8 cellular contexts compared by ENCODE assay signal in genomic region chr1:206864939-206865671, GRCh38. TPM values are rescaled to one million over a fixed set of nuclear protein-coding genes. Genes with fewer than 3 reads are reported as not detected.
DNase-seq lines count a peak whose midpoint lies in the region; ATAC-seq, FAIRE-seq and TF ChIP-seq lines count a peak whose summit lies in the region.

Gene IL20, plus strand, starts transcription at chr1:206865623. Its CDS starts 230 bp downstream, at chr1:206865853.

- no peaks in the 10 kb centered on the region for H3K9me3 Mint-ChIP-seq in activated CD4-positive, alpha-beta memory T cell treated with anti-CD3 and anti-CD28 coated beads, Interleukin-2, amount 10 ng/mL, durations not matched to agents 7 days and 5 days

- no peak within 1 kb of the TSS for H3K4me2 ChIP-seq in H1 (ENCODE audit: insufficient read depth in 1 of 2, low read depth in 2 of 2, low read length in 2 of 2)

- TF ChIP-seq CTCF in H1 (IDR thresholded peaks at IDR 0.05; ENCODE audit: control extremely low read depth in 1 of 3, insufficient read depth in 1 of 3, low read depth in 1 of 3, low read length in 3 of 3): peak; percentile 93 to 99 (median 97)

- H3K36me3 ChIP-seq in H1 (ENCODE audit: control insufficient read depth in 2 of 4, insufficient read depth in 4 of 4, low read length in 3 of 4): no peaks in the 10 kb centered on the region

- TF ChIP-seq RAD21 in H1 (IDR thresholded peaks at IDR 0.05 in 1 of 2, conservative IDR thresholded peaks at IDR 0.05 in 1 of 2; ENCODE audit: low read depth in 2 of 2, low read length in 2 of 2): peak; percentile 61 to 74

- no peak within 1 kb of the TSS for H3K4me3 Mint-ChIP-seq in activated CD4-positive, alpha-beta memory T cell treated with anti-CD3 and anti-CD28 coated beads, Interleukin-2, amount 10 ng/mL, durations not matched to agents 7 days and 5 days

- H4K91ac ChIP-seq in H1 (replicated peaks; ENCODE audit: insufficient read length, low read length): no peak within 1 kb of the TSS

- no peaks in the 10 kb centered on the region for H3K79me1 ChIP-seq in H1 (ENCODE audit: low read depth, low read length)

- H2BK15ac ChIP-seq in H1 (ENCODE audit: low read length): no peak within 1 kb of the TSS

- TF ChIP-seq POLR2A in H1 (IDR thresholded peaks at IDR 0.05; ENCODE audit: control extremely low read depth in 1 of 2, low read depth in 2 of 2, low read length in 2 of 2): no peak

- H3K27ac Mint-ChIP-seq in activated CD4-positive, alpha-beta memory T cell treated with anti-CD3 and anti-CD28 coated beads, Interleukin-2, amount 10 ng/mL, durations not matched to agents 7 days and 5 days: no peak within 1 kb of the TSS

- H3K79me2 ChIP-seq in H1 (ENCODE audit: control insufficient read depth in 1 of 2, insufficient read depth in 2 of 2, low read length in 2 of 2): no peaks in the 10 kb centered on the region

- H3K27me3 Mint-ChIP-seq in activated CD4-positive, alpha-beta memory T cell treated with anti-CD3 and anti-CD28 coated beads, Interleukin-2, amount 10 ng/mL, durations not matched to agents 7 days and 5 days: peaks cover 54% of the 10 kb centered on the region

- no peak within 1 kb of the TSS for H3K9ac ChIP-seq in H1 (replicated peaks in 1 of 4; ENCODE audit: extremely low read depth in 1 of 4, low read depth in 3 of 4, low read length in 3 of 4)

- H4K8ac ChIP-seq in H1 (ENCODE audit: extremely low read depth, insufficient read depth, low read length): no peak within 1 kb of the TSS; the same call in 1 of the 2 replicates

- WGBS in H1 (ENCODE audit: extremely low coverage in 1 of 2, insufficient coverage in 1 of 2, insufficient read length in 1 of 2, insufficient replicate concordance in 2 of 2, low coverage in 1 of 2, low lambda C conversion rate in 2 of 2, missing lambda C conversion rate in 1 of 2), 2 experiments: 54% methylated on average over 19 of the region's 19 CpGs; no CpG with 5 or more reads in 1 of the 2 experiments

- no peak within 1 kb of the TSS for H2BK20ac ChIP-seq in H1 (ENCODE audit: low read length)

- no peak within 1 kb of the TSS for H3K18ac ChIP-seq in H1 (ENCODE audit: extremely low read depth, low read length)

- H2AK5ac ChIP-seq in H1 (ENCODE audit: low read depth, low read length): no peak within 1 kb of the TSS

- CTCF ChIA-PET in activated CD4-positive, alpha-beta memory T cell treated with anti-CD3 and anti-CD28 coated beads, Interleukin-2, amount 10 ng/mL, durations not matched to agents 7 days and 5 days (lab: Charles Lee): interaction anchor here (0.7 to 1.9 kb wide), 15 partner anchors 9 to 117 kb away, joined by 3 to 12 read pairs (median 4); no protein-coding TSS in a partner anchor
- CTCF ChIA-PET in H1 (lab: Charles Lee; ENCODE audit: partially characterized antibody): interaction anchor here (0.7 to 5.7 kb wide), 52 partner anchors 8 to 846 kb away, joined by 3 to 49 read pairs (median 4); partner anchors contain the start of gene IL24

- no peaks in the 10 kb centered on the region for H3K4me1 ChIP-seq in H1 (replicated peaks in 1 of 4; ENCODE audit: control insufficient read depth in 3 of 4, insufficient read depth in 4 of 4, low read length in 3 of 4)

- H3K4me1 Mint-ChIP-seq in activated CD4-positive, alpha-beta memory T cell treated with anti-CD3 and anti-CD28 coated beads, Interleukin-2, amount 10 ng/mL, durations not matched to agents 7 days and 5 days: peaks cover 5% of the 10 kb centered on the region

- no peaks in the 10 kb centered on the region for H4K20me1 ChIP-seq in H1 (replicated peaks in 1 of 2; ENCODE audit: control insufficient read depth in 1 of 2, insufficient read depth in 2 of 2, low read length in 2 of 2)

- H2BK12ac ChIP-seq in H1 (ENCODE audit: low read depth, low read length): no peak within 1 kb of the TSS

- no peak within 1 kb of the TSS for H2BK120ac ChIP-seq in H1 (replicated peaks; ENCODE audit: low read depth, low read length)

- no peak for ATAC-seq in HG03108 (IDR thresholded peaks at IDR 0.05; ENCODE audit: unreplicated experiment)

- no peak within 1 kb of the TSS for H3K4ac ChIP-seq in H1 (replicated peaks; ENCODE audit: insufficient read length, low read depth, low read length)

- no peaks in the 10 kb centered on the region for H3K36me3 Mint-ChIP-seq in activated CD4-positive, alpha-beta memory T cell treated with anti-CD3 and anti-CD28 coated beads, Interleukin-2, amount 10 ng/mL, durations not matched to agents 7 days and 5 days (ENCODE audit: low read depth)

- DNase-seq in ACHN: peak; percentile 77
- peak; percentile 39 for DNase-seq in GM19238 (ENCODE audit: insufficient read length, low spot score)
- DNase-seq in NCI-H460 (ENCODE audit: extremely low read depth, low read depth): peak; percentile 75
- DNase-seq in activated CD4-positive, alpha-beta memory T cell treated with anti-CD3 and anti-CD28 coated beads, Interleukin-2, amount 10 ng/mL, durations not matched to agents 7 days and 5 days: peak; percentile 80
- peak; percentile 43 to 96 for DNase-seq in H1 (ENCODE audit: low read depth in 1 of 2, low spot score in 2 of 2)
- peak; percentile 21 for DNase-seq in midbrain (lab: John Stamatoyannopoulos, UW)
- DNase-seq in stimulated activated CD8-positive, alpha-beta memory T cell treated with anti-CD3 and anti-CD28 coated beads, Interleukin-4, amount 100 ng/mL, for 48 hours: peak; percentile 97

- no peaks in the 10 kb centered on the region for H3K23me2 ChIP-seq in H1 (ENCODE audit: low read depth, low read length)

- H2AFZ ChIP-seq in H1 (ENCODE audit: low read length): no peak within 1 kb of the TSS

- no peak within 1 kb of the TSS for H3K4me3 ChIP-seq in H1 (ENCODE audit: extremely low read depth in 1 of 4, insufficient read depth in 2 of 4, low read depth in 3 of 4, low read length in 4 of 4)

- no peak within 1 kb of the TSS for H2BK5ac ChIP-seq in H1 (ENCODE audit: low read depth, low read length)

- in situ Hi-C loops in ACHN (cut with HindIII; ENCODE audit: low pct_ligation_motif_present, low pct_unique_long_range_greater_than_20kb, low sequenced_read_pairs): no loop called here

- POLR2A ChIA-PET in activated CD4-positive, alpha-beta memory T cell treated with anti-CD3 and anti-CD28 coated beads, Interleukin-2, amount 10 ng/mL, durations not matched to agents 7 days and 5 days (lab: Charles Lee): no interaction called here
- POLR2A ChIA-PET in H1 (lab: Charles Lee; ENCODE audit: partially characterized antibody): no interaction called here

- H3K27ac ChIP-seq in H1 (ENCODE audit: low read depth, low read length): no peak within 1 kb of the TSS

- H4K5ac ChIP-seq in H1 (ENCODE audit: insufficient read length, low read depth, low read length): no peak within 1 kb of the TSS

- H3K56ac ChIP-seq in H1 (replicated peaks; ENCODE audit: insufficient read length, low read depth, low read length): no peak within 1 kb of the TSS

- TF ChIP-seq EP300 in H1 (IDR thresholded peaks at IDR 0.05; ENCODE audit: borderline replicate concordance in 1 of 2, low read depth in 2 of 2, low read length in 2 of 2): no peak

- H3K27me3 ChIP-seq in H1 (replicated peaks in 1 of 4; ENCODE audit: control insufficient read depth in 3 of 4, extremely low read depth in 1 of 4, insufficient read depth in 3 of 4, low read length in 3 of 4): peaks cover 0 to 2% (median 0%) of the 10 kb centered on the region in 4 experiments; a peak in 1 of 7 replicates

- H3K23ac ChIP-seq in H1 (ENCODE audit: insufficient read length): no peak within 1 kb of the TSS

- peak; percentile 82 for FAIRE-seq in H1 (lab: Jason Lieb, UNC)

- H3K14ac ChIP-seq in H1 (ENCODE audit: insufficient read length): no peak within 1 kb of the TSS

- H3K9me3 ChIP-seq in H1 (ENCODE audit: insufficient read depth in 2 of 2, low read depth in 1 of 2, low read length in 1 of 2): no peaks in the 10 kb centered on the region

TF ChIP-seq in H1, 55 proteins besides CTCF, POLR2A, EP300 and RAD21 (continues in another document):
- TF ChIP-seq JUND (IDR thresholded peaks at IDR 0.05; ENCODE audit: low read length) (no peak), EGR1 (IDR thresholded peaks at IDR 0.05; ENCODE audit: borderline replicate concordance, low read depth, low read length) (no peak), SP2 (IDR thresholded peaks at IDR 0.05; ENCODE audit: low read length) (no peak), SAP30 (IDR thresholded peaks at IDR 0.05; ENCODE audit: insufficient read depth, insufficient replicate concordance, low read length) (no peak), BRCA1 (IDR thresholded peaks at IDR 0.05; ENCODE audit: low read depth, low read length) (no peak), GABPA (IDR thresholded peaks at IDR 0.05; ENCODE audit: borderline replicate concordance, insufficient read depth, low read length) (peak; percentile 32; the same call in 1 of the 2 replicates), NRF1 (IDR thresholded peaks at IDR 0.05; ENCODE audit: low read depth, low read length) (no peak), SP4 (IDR thresholded peaks at IDR 0.05; ENCODE audit: low read length) (no peak), KDM5A (IDR thresholded peaks at IDR 0.05; ENCODE audit: low read length) (no peak), TEAD4 (IDR thresholded peaks at IDR 0.05; ENCODE audit: low read depth, low read length) (no peak), RFX5 (IDR thresholded peaks at IDR 0.05; ENCODE audit: borderline replicate concordance, low read depth, low read length) (no peak), POU5F1 (IDR thresholded peaks at IDR 0.05; ENCODE audit: low read depth, low read length) (no peak), JUN (IDR thresholded peaks at IDR 0.05; ENCODE audit: low read depth, low read length) (no peak), TCF12 (IDR thresholded peaks at IDR 0.05; ENCODE audit: low read depth, low read length) (no peak), HDAC2 (IDR thresholded peaks at IDR 0.05; ENCODE audit: borderline replicate concordance in 1 of 2, low read depth in 2 of 2, low read length in 2 of 2) (peak in 1 of 2 experiments; percentile 84; a peak in 2 of 4 replicates), PHF8 (conservative IDR thresholded peaks at IDR 0.05; ENCODE audit: low read depth, low read length) (no peak)

RNA-seq across cellular contexts. Expression of gene IL20, which starts in this region (rescaled TPM):
- total RNA-seq in NCI-H460 (2014; rRNA removed; shearing (Covaris generic)): not detected in 2 replicates
- polyA plus RNA-seq in NCI-H460 (2014; cell fraction: nucleus; rRNA removed): not detected in 2 replicates
- not detected for total RNA-seq in activated CD4-positive, alpha-beta memory T cell treated with anti-CD3 and anti-CD28 coated beads, Interleukin-2, amount 10 ng/mL, durations not matched to agents 7 days and 5 days
- not detected in 2 replicates for total RNA-seq in H1 (2021; fragmentation: NEBNext Ultra II Directional; extraction: Animal tissue kit (Norgen Biotek cat#: 25700))
- polyA plus RNA-seq in H1 (2011; rRNA removed): not detected in 2 replicates
- polyA plus RNA-seq in H1 (2011; cell fraction: cytosol; rRNA removed): not detected
- not detected for polyA plus RNA-seq in H1 (2011; cell fraction: nucleus; rRNA removed)
- not detected in 4 replicates for polyA plus RNA-seq in H1 (2012, experiment 1 of 2)
- not detected for polyA plus RNA-seq in H1 (2012, experiment 2 of 2)
- not detected for polyA plus RNA-seq in H1 (2013, experiment 1 of 2)
- polyA plus RNA-seq in H1 (2013, experiment 2 of 2): not detected
- polyA minus RNA-seq in H1 (2011; rRNA and poly(A)+ RNA removed): not detected in 2 replicates
- polyA minus RNA-seq in H1 (2011; cell fraction: cytosol; rRNA and poly(A)+ RNA removed): not detected
- not detected for polyA minus RNA-seq in H1 (2011; cell fraction: nucleus; rRNA and poly(A)+ RNA removed)

Comparison
In these comparisons a context has a peak if more than half of its experiments do, and no peak if none do; other contexts are left out.
1. Peak in DNase-seq in NCI-H460; RNA of the gene not detected or under 1 TPM.
2. Peak in DNase-seq in activated CD4-positive, alpha-beta memory T cell treated with anti-CD3 and anti-CD28 coated beads, Interleukin-2, amount 10 ng/mL, durations not matched to agents 7 days and 5 days; RNA of the gene not detected or under 1 TPM.
3. Peak in DNase-seq in H1; RNA of the gene not detected or under 1 TPM.
4. DNase-seq: peak in every context shown above with its lines; median percentile 97 in stimulated activated CD8-positive, alpha-beta memory T cell treated with anti-CD3 and anti-CD28 coated beads, Interleukin-4, amount 100 ng/mL, for 48 hours; 80 in activated CD4-positive, alpha-beta memory T cell treated with anti-CD3 and anti-CD28 coated beads, Interleukin-2, amount 10 ng/mL, durations not matched to agents 7 days and 5 days; 77 in ACHN; 75 in NCI-H460; 70 in H1; 39 in GM19238; 21 in midbrain.